2 cellular contexts compared by ENCODE assay signal in genomic region chr15:56428821-56429458, GRCh38.
TF ChIP-seq lines count a peak whose summit lies in the region.

No MANE protein-coding gene starts in this region.

TF ChIP-seq in K562, 482 proteins besides CTCF, POLR2A, EP300 and RAD21:
- TF ChIP-seq, protein P1, sequence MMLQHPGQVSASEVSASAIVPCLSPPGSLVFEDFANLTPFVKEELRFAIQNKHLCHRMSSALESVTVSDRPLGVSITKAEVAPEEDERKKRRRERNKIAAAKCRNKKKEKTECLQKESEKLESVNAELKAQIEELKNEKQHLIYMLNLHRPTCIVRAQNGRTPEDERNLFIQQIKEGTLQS (IDR thresholded peaks at IDR 0.05): peak; percentile 35; the same call in 1 of the 2 replicates
- TF ChIP-seq, protein P1 (CRISPR knock-in tag; conservative IDR thresholded peaks at IDR 0.05): no peak
- TF ChIP-seq CEBPB (tag; IDR thresholded peaks at IDR 0.05) (peak; percentile 40; the same call in 1 of the 2 replicates), TSC22D4 (tag; IDR thresholded peaks at IDR 0.05) (no peak), XRCC4 (IDR thresholded peaks at IDR 0.05; ENCODE audit: extremely low read depth, insufficient read depth, insufficient read length) (no peak), ARID3A (IDR thresholded peaks at IDR 0.05; ENCODE audit: borderline replicate concordance, low read depth, low read length) (0 out of 2 replicates have a peak, but pooled peaks have one; percentile 28), JUND (IDR thresholded peaks at IDR 0.05; ENCODE audit: borderline replicate concordance, low read depth, low read length) (0 out of 2 replicates have a peak, but pooled peaks have one; percentile 6), JUND (tag; IDR thresholded peaks at IDR 0.05; ENCODE audit: borderline replicate concordance, low read depth, low read length) (no peak), ARID2 (IDR thresholded peaks at IDR 0.05) (peak; percentile 40; the same call in 1 of the 2 replicates), MCM5 (IDR thresholded peaks at IDR 0.05; ENCODE audit: low read depth) (no peak), SMC3 (conservative IDR thresholded peaks at IDR 0.05; ENCODE audit: insufficient read depth, low read depth, low read length) (peak; percentile 44; the same call in 1 of the 2 replicates), CEBPG (CRISPR knock-in tag; IDR thresholded peaks at IDR 0.05) (no peak), CEBPG (tag; conservative IDR thresholded peaks at IDR 0.05 in 1 of 2, IDR thresholded peaks at IDR 0.05 in 1 of 2) (0 out of 4 replicates have a peak, but pooled peaks of 1 of the 2 experiments have one; percentile 4)
- TF ChIP-seq, protein P2, sequence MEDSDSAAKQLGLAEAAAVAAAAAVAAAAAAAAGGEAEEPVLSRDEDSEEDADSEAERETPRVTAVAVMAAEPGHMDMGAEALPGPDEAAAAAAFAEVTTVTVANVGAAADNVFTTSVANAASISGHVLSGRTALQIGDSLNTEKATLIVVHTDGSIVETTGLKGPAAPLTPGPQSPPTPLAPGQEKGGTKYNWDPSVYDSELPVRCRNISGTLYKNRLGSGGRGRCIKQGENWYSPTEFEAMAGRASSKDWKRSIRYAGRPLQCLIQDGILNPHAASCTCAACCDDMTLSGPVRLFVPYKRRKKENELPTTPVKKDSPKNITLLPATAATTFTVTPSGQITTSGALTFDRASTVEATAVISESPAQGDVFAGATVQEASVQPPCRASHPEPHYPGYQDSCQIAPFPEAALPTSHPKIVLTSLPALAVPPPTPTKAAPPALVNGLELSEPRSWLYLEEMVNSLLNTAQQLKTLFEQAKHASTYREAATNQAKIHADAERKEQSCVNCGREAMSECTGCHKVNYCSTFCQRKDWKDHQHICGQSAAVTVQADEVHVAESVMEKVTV (CRISPR knock-in tag; IDR thresholded peaks at IDR 0.05): 0 out of 2 replicates have a peak, but pooled peaks have one; percentile 20

TF ChIP-seq in HepG2, 621 proteins besides CTCF, POLR2A, EP300 and RAD21:
- TF ChIP-seq AKNA (CRISPR knock-in tag; IDR thresholded peaks at IDR 0.05; ENCODE audit: borderline replicate concordance) (no peak), ZNF777 (CRISPR knock-in tag; IDR thresholded peaks at IDR 0.05) (no peak), STAG1 (CRISPR knock-in tag; IDR thresholded peaks at IDR 0.05) (peak; percentile 80), MTA3 (CRISPR knock-in tag; IDR thresholded peaks at IDR 0.05) (no peak), SMAD3 (CRISPR knock-in tag; IDR thresholded peaks at IDR 0.05) (no peak), SMC3 (IDR thresholded peaks at IDR 0.05; ENCODE audit: low read length) (peak; percentile 37; the same call in 1 of the 2 replicates), HDAC2 (CRISPR knock-in tag; IDR thresholded peaks at IDR 0.05) (no peak)
TF ChIP-seq in HepG2: peak in this region for 2.
